In the genomic region with DNA sequence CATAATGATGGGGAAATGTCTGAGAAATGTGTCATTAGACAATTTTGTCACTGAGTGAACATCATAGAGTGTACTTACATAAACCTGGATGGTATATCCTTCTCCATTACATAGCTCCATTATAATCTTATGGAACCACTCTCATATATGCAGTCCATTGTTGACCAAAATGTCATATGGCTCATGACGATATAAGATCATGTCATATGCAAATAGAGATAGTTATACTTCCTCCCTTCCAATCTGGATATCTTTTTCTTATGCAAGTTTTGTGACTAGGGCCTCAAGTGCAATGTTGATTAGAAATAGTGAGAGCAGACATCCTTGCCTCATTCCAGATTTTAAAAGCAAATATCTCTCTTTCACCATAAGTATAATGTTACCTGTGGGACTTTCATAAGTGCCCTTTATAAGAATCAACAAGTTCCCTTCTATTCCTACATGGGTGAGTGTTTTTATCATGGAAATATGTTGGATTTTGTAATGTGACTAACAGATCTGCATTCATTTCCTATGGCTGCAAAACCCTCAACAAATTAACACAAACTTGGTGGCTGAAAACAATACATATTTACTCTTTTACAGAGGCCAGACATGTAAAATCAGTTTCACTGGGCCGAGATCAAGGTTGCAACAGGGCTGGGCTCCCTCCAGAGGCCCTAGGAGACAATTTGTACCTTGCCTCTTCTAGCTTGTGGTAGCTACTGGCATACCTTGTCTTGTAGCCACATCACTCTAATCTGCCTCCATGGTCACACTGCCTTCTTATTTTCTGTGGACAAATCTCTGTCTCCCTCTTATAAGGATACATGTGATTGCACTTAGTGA, we compare ENCODE assay signal across 21 cellular contexts. TPM values are rescaled to one million over a fixed set of nuclear protein-coding genes. Genes with fewer than 3 reads are reported as not detected.
"Had no signal": no experiment of that assay in that cellular context is flagged by ENCODE, and none has a peak within 500 bp of the region (broad histone marks: within the 10 kb centered on the region; RNA-seq: fewer than 3 reads in every experiment).

No MANE protein-coding gene starts in this region.

- H3K27ac Mint-ChIP-seq: activated CD4-positive, alpha-beta T cell treated with anti-CD3 and anti-CD28 coated beads, Interleukin-2, amount 10 ng/mL, durations not matched to agents 7 days and 5 days; activated naive CD8-positive, alpha-beta T cell; activated T-cell treated with anti-CD3 and anti-CD28 coated beads, Interleukin-2, amount 50 U/mL, for 72 hours; natural killer cell treated with Interleukin-12 subunit alpha and Interleukin-12 subunit beta and Interleukin-15 and Interleukin-18, amount 100 ng/mL, for 72 hours had no signal

- H3K27ac ChIP-seq: coronary artery, esophagus squamous epithelium, tibial nerve had no signal

- H3K36me3 Mint-ChIP-seq: activated naive CD8-positive, alpha-beta T cell; natural killer cell treated with Interleukin-12 subunit alpha and Interleukin-12 subunit beta and Interleukin-15 and Interleukin-18, amount 100 ng/mL, for 72 hours had no signal

- H3K4me1 ChIP-seq: esophagus squamous epithelium, tibial nerve had no signal

- ATAC-seq: activated T-cell treated with anti-CD3 and anti-CD28 coated beads, Interleukin-2, amount 50 U/mL, for 72 hours; left ventricle myocardium superior; natural killer cell treated with Interleukin-12 subunit alpha and Interleukin-12 subunit beta and Interleukin-15 and Interleukin-18, amount 100 ng/mL, for 72 hours had no signal

- DNase-seq: activated CD4-positive, alpha-beta T cell treated with anti-CD3 and anti-CD28 coated beads, Interleukin-2, amount 10 ng/mL, durations not matched to agents 7 days and 5 days; activated CD8-positive, alpha-beta memory T cell treated with anti-CD3 and anti-CD28 coated beads, Interleukin-2, amount 50 U/mL, for 48 hours; activated gamma-delta T cell; activated T-cell treated with anti-CD3 and anti-CD28 coated beads, Interleukin-2, amount 50 U/mL, for 72 hours; amniotic stem cell; effector CD4-positive, alpha-beta T cell; esophagus squamous epithelium; glutamatergic neuron; hypothalamus; left ventricle myocardium superior; nucleus accumbens; stimulated activated CD4-positive, alpha-beta T cell treated with anti-CD3 and anti-CD28 coated beads, Interleukin-15, amount 100 ng/mL, for 24 hours; stimulated activated CD4-positive, alpha-beta T cell treated with anti-CD3 and anti-CD28 coated beads, Interleukin-4, amount 100 ng/mL, for 1 hour; stimulated activated naive CD4-positive, alpha-beta T cell; substantia nigra had no signal

- H3K4me1 Mint-ChIP-seq: central memory CD8-positive, alpha-beta T cell had no signal

- H3K9me3 ChIP-seq: esophagus squamous epithelium, tibial nerve had no signal

- FAIRE-seq: endothelial cell of umbilical vein had no signal

- H3K4me3 ChIP-seq: coronary artery, esophagus squamous epithelium, tibial nerve had no signal

- H3K9me3 Mint-ChIP-seq: activated CD4-positive, alpha-beta T cell treated with anti-CD3 and anti-CD28 coated beads, Interleukin-2, amount 10 ng/mL, durations not matched to agents 7 days and 5 days; activated T-cell treated with anti-CD3 and anti-CD28 coated beads, Interleukin-2, amount 50 U/mL, for 72 hours; central memory CD8-positive, alpha-beta T cell; natural killer cell treated with Interleukin-12 subunit alpha and Interleukin-12 subunit beta and Interleukin-15 and Interleukin-18, amount 100 ng/mL, for 72 hours had no signal

- H3K27me3 ChIP-seq: esophagus squamous epithelium, tibial nerve had no signal

- H3K36me3 ChIP-seq: esophagus squamous epithelium, tibial nerve had no signal

- H3K4me3 Mint-ChIP-seq: activated CD4-positive, alpha-beta T cell treated with anti-CD3 and anti-CD28 coated beads, Interleukin-2, amount 10 ng/mL, durations not matched to agents 7 days and 5 days; activated naive CD8-positive, alpha-beta T cell; activated T-cell treated with anti-CD3 and anti-CD28 coated beads, Interleukin-2, amount 50 U/mL, for 72 hours; central memory CD8-positive, alpha-beta T cell; natural killer cell treated with Interleukin-12 subunit alpha and Interleukin-12 subunit beta and Interleukin-15 and Interleukin-18, amount 100 ng/mL, for 72 hours had no signal

RNA-seq across cellular contexts. Expression of a gene that starts 21.6 kb away (rescaled TPM):
- total RNA-seq: activated CD4-positive, alpha-beta T cell treated with anti-CD3 and anti-CD28 coated beads, Interleukin-2, amount 10 ng/mL, durations not matched to agents 7 days and 5 days; activated T-cell treated with anti-CD3 and anti-CD28 coated beads, Interleukin-2, amount 50 U/mL, for 72 hours; natural killer cell treated with Interleukin-12 subunit alpha and Interleukin-12 subunit beta and Interleukin-15 and Interleukin-18, amount 100 ng/mL, for 72 hours had no signal
